ENCODE assay signal across 8 cellular contexts in genomic region chr10:17214991-17215781, GRCh38. TPM values are rescaled to one million over a fixed set of nuclear protein-coding genes. Genes with fewer than 3 reads are reported as not detected.
DNase-seq lines count a peak whose midpoint lies in the region; ATAC-seq, FAIRE-seq and TF ChIP-seq lines count a peak whose summit lies in the region.

No MANE protein-coding gene starts in this region.

- H3K36me3 Mint-ChIP-seq in HFFc6 (ENCODE audit: low read depth) (peaks cover 5% of the 10 kb centered on the region; the same call in 1 of the 2 replicates), astrocyte (ENCODE audit: low read depth, unreplicated experiment) (no peaks in the 10 kb centered on the region)

- H3K4me1 ChIP-seq in A673 (ENCODE audit: insufficient read depth, low read length, poor library complexity, severe bottlenecking) = peaks cover 61% of the 10 kb centered on the region
- H3K4me1 ChIP-seq in astrocyte (ENCODE audit: insufficient read depth, low read length) = peaks cover 58% of the 10 kb centered on the region

- H3K27me3 Mint-ChIP-seq in HFFc6 (ENCODE audit: insufficient read depth) = peaks cover 4% of the 10 kb centered on the region; the same call in 1 of the 2 replicates
- no peaks in the 10 kb centered on the region for H3K27me3 Mint-ChIP-seq in astrocyte (ENCODE audit: low read depth, unreplicated experiment)

- BruUV-seq in A673 (replicated peaks; lab: Mats Ljungman, UMichigan) = TSS peak; percentile 67

- CTCF ChIA-PET in A673 (lab: Charles Lee) = no interaction called here

- peak overlapping the region; percentile 84 for H3K9ac ChIP-seq in astrocyte (ENCODE audit: low read length)

- no peak for FAIRE-seq in astrocyte (lab: Jason Lieb, UNC)

- TF ChIP-seq CTCF in A673 (conservative IDR thresholded peaks at IDR 0.05; ENCODE audit: low read depth, low read length) = no peak
- no peak for TF ChIP-seq CTCF in HFFc6 (IDR thresholded peaks at IDR 0.05)
- no peak for TF ChIP-seq CTCF in astrocyte (IDR thresholded peaks at IDR 0.05; ENCODE audit: insufficient read depth, low read depth, low read length)

- POLR2A ChIA-PET in A673 (lab: Charles Lee; ENCODE audit: low non-redundant PET) = no interaction called here

- H3K4me1 Mint-ChIP-seq in HFFc6 (ENCODE audit: low read depth) (peaks cover 97% of the 10 kb centered on the region), astrocyte (ENCODE audit: low read depth, unreplicated experiment) (peaks cover 66% of the 10 kb centered on the region)

- H3K9me3 ChIP-seq in A673 (ENCODE audit: low read depth, low read length, poor library complexity, severe bottlenecking) = no peaks in the 10 kb centered on the region
- H3K9me3 ChIP-seq in astrocyte (ENCODE audit: insufficient read depth, low read depth, low read length) = no peaks in the 10 kb centered on the region

- intact Hi-C loops in A673 (cut with micrococcal nuclease; ENCODE audit: unreplicated experiment) = no loop called here

- H3K9me3 Mint-ChIP-seq in HFFc6 = no peaks in the 10 kb centered on the region
- H3K9me3 Mint-ChIP-seq in astrocyte (ENCODE audit: unreplicated experiment) = no peaks in the 10 kb centered on the region

- H3K36me3 ChIP-seq in A673 (ENCODE audit: insufficient read depth, low read length, poor library complexity, severe bottlenecking) = no peaks in the 10 kb centered on the region
- no peaks in the 10 kb centered on the region for H3K36me3 ChIP-seq in astrocyte (ENCODE audit: insufficient read depth, low read length)

- no peak for ATAC-seq in HG03460 (IDR thresholded peaks at IDR 0.05; ENCODE audit: unreplicated experiment)

- no peak overlapping the region for H2AFZ ChIP-seq in astrocyte (ENCODE audit: low read depth, low read length)

- H3K27ac ChIP-seq in A673 (ENCODE audit: low read depth, low read length, poor library complexity, severe bottlenecking) (peak overlapping the region; percentile 84), astrocyte (ENCODE audit: low read depth, low read length) (peak overlapping the region; percentile 99), layer of hippocampus (ENCODE audit: low read depth, low read length) (peak overlapping the region; percentile 21)

- no peaks in the 10 kb centered on the region for H4K20me1 ChIP-seq in astrocyte (ENCODE audit: insufficient read depth, low read length)

- H3K27me3 ChIP-seq in A673 (replicated peaks; ENCODE audit: insufficient read depth, low read depth, low read length, poor library complexity) (no peaks in the 10 kb centered on the region), astrocyte (ENCODE audit: insufficient read depth, low read length) (no peaks in the 10 kb centered on the region), layer of hippocampus (ENCODE audit: control insufficient read depth, insufficient read depth, low read length) (no peaks in the 10 kb centered on the region)

- H3K4me3 ChIP-seq in A673 (ENCODE audit: low read depth, low read length, poor library complexity, severe bottlenecking) (no peak overlapping the region), astrocyte (ENCODE audit: insufficient read depth, low read depth, low read length) (peak overlapping the region; percentile 41)

- H3K27ac Mint-ChIP-seq in HFFc6 (peak overlapping the region; percentile 100), astrocyte (ENCODE audit: unreplicated experiment) (peak overlapping the region; percentile 99)

- H3K4me2 ChIP-seq in astrocyte (ENCODE audit: low read length) = peak overlapping the region; percentile 82

- H3K4me3 Mint-ChIP-seq in HFFc6 (peak overlapping the region; percentile 87), astrocyte (ENCODE audit: unreplicated experiment) (peak overlapping the region; percentile 61)

- no peaks in the 10 kb centered on the region for H3K79me2 ChIP-seq in astrocyte (ENCODE audit: insufficient read depth, low read length)

- peak; percentile 94 for DNase-seq in A673 (ENCODE audit: low spot score)
- DNase-seq in HFFc6 = peak; percentile 98
- DNase-seq in astrocyte (ENCODE audit: low read depth) = peak; percentile 98
- no peak for DNase-seq in NCI-H510A treated with DMSO at 0.1 percent for 48 hours (lab: John Stamatoyannopoulos, UW)
- DNase-seq in effector CD4-positive, alpha-beta T cell = no peak
- no peak for DNase-seq in cerebellar cortex (ENCODE audit: low spot score)

RNA-seq across cellular contexts. Expression of gene VIM, which starts 12.9 kb away (rescaled TPM):
- total RNA-seq in A673 (2021) = 1,489 and 1,873 TPM in 2 replicates
- over 10,000 TPM in 4 of 6 experiments, 1,000 to 10,000 TPM in 2; 9,623 to 12,540 (median 10,688) TPM for total RNA-seq in HFFc6 (2021; fragmentation: NEBNext Ultra II Directional; extraction: Animal tissue kit (Norgen Biotek cat#: 25700))
- 5,172 and 5,400 TPM in 2 replicates for total RNA-seq in astrocyte

RNA-seq across cellular contexts. Expression of gene TRDMT1, which starts 13.7 kb away (rescaled TPM):
- total RNA-seq in A673 (2021) = 14.0 and 14.1 TPM in 2 replicates
- total RNA-seq in HFFc6 (2021; fragmentation: NEBNext Ultra II Directional; extraction: Animal tissue kit (Norgen Biotek cat#: 25700)) = 10 to 100 TPM in 2 of 6 experiments, 1 to 10 TPM in 4; 6.8 to 13.0 (median 8.6) TPM
- 5.9 and 6.3 TPM in 2 replicates for total RNA-seq in astrocyte

Comparison
In these comparisons a context has a peak if more than half of its experiments do, and no peak if none do; other contexts are left out.
1. DNase-seq: peak in A673 (single experiment), HFFc6 (single experiment) and astrocyte (single experiment); none in NCI-H510A treated with DMSO at 0.1 percent for 48 hours (single experiment), effector CD4-positive, alpha-beta T cell (single experiment) and cerebellar cortex (single experiment).
2. H3K27ac ChIP-seq: peak in every context shown above with its lines; median percentile 99 in astrocyte; 84 in A673; 21 in layer of hippocampus.